ENCODE assay signal across 8 cellular contexts in the genomic region with DNA sequence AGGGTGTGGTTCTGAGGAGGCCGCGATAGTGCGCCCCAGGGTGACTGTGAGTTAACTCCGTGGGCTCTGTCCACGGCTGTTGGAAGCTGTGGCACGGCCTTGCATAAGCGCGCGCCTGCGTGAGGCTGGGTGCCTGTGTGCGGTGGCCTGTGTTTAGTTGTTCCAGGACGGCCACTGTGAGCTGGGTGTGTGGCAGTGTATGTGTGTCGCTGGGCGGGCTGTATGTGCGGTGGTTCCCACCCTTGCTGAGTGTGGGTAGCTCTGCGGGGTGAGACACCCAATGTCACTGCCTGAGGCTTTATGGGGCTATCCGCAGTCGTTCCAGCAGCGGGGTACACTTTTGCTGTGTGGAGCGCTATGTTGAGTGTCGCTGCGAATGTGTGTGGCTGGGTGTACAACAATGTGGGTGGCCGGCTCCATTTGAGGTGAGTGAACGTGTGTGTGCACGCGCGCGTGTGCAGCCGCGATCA. TPM values are rescaled to one million over a fixed set of nuclear protein-coding genes. Genes with fewer than 3 reads are reported as not detected.
DNase-seq lines count a peak whose midpoint lies in the region; ATAC-seq and TF ChIP-seq lines count a peak whose summit lies in the region.

No MANE protein-coding gene starts in this region.

- H2AFZ ChIP-seq in ACC112 (ENCODE audit: low read length, unreplicated experiment) (no peak overlapping the region), neural cell (ENCODE audit: low read depth, low read length) (peak overlapping the region; percentile 45)

- H3K27ac ChIP-seq in ACC112 (ENCODE audit: low read depth, low read length) (peak overlapping the region; percentile 98), neural cell (ENCODE audit: low read length) (peak overlapping the region; percentile 77)

- H3K27ac Mint-ChIP-seq in T-helper 17 cell: peak overlapping the region; percentile 83

- peaks cover 67% of the 10 kb centered on the region for H3K4me1 Mint-ChIP-seq in T-helper 17 cell

- DNase-seq in H4 (ENCODE audit: low spot score): peak; percentile 48
- peak; percentile 31 to 42 (median 34) for DNase-seq in T-helper 17 cell
- peak; percentile 83 to 86 for DNase-seq in erythroblast (lab: John Stamatoyannopoulos, UW)
- no peak for DNase-seq in NCI-H526 (lab: John Stamatoyannopoulos, UW)
- no peak for DNase-seq in D341Med (ENCODE audit: low spot score)

- H3K36me3 Mint-ChIP-seq in T-helper 17 cell (ENCODE audit: low read depth): no peaks in the 10 kb centered on the region

- peaks cover 3% of the 10 kb centered on the region for H3F3A ChIP-seq in neural cell (ENCODE audit: insufficient read depth, low read length, poor library complexity, severe bottlenecking)

- peaks cover 43% of the 10 kb centered on the region for H3K4me1 ChIP-seq in ACC112 (ENCODE audit: control insufficient read depth, insufficient read depth, low read length, unreplicated experiment)

- peak overlapping the region; percentile 97 for H3K4me3 Mint-ChIP-seq in T-helper 17 cell

- H3K36me3 ChIP-seq in ACC112 (ENCODE audit: insufficient read depth, low read length): no peaks in the 10 kb centered on the region
- no peaks in the 10 kb centered on the region for H3K36me3 ChIP-seq in neural cell (ENCODE audit: insufficient read depth, low read length)

- no peak for TF ChIP-seq POLR2A in erythroblast (IDR thresholded peaks at IDR 0.05; ENCODE audit: low read length)

- H3K9ac ChIP-seq in neural cell (ENCODE audit: low read length): peak overlapping the region; percentile 66

- H3K4me3 ChIP-seq in ACC112 (ENCODE audit: low read depth, low read length): peak overlapping the region; percentile 87
- peak overlapping the region; percentile 67 for H3K4me3 ChIP-seq in neural cell (ENCODE audit: low read length)

- H3K4me2 ChIP-seq in neural cell (ENCODE audit: low read length): peak overlapping the region; percentile 35

- peaks cover 25% of the 10 kb centered on the region for H3K79me2 ChIP-seq in ACC112 (ENCODE audit: control insufficient read depth, insufficient read depth, low read length, unreplicated experiment)
- H3K79me2 ChIP-seq in neural cell (replicated peaks; ENCODE audit: insufficient read depth, low read length): peaks cover 25% of the 10 kb centered on the region

- H3K9me3 ChIP-seq in T-helper 17 cell (ENCODE audit: control insufficient read depth, low read length, poor library complexity, severe bottlenecking) (no peaks in the 10 kb centered on the region), neural cell (ENCODE audit: low read length) (no peaks in the 10 kb centered on the region)

- H4K20me1 ChIP-seq in neural cell (ENCODE audit: insufficient read depth): no peaks in the 10 kb centered on the region

- ATAC-seq in T-helper 17 cell: peak; percentile 43
- ATAC-seq in GM18873 (IDR thresholded peaks at IDR 0.05; ENCODE audit: low FRiP score, unreplicated experiment): no peak

- no peak for TF ChIP-seq CTCF in neural cell (IDR thresholded peaks at IDR 0.05; ENCODE audit: poor library complexity, severe bottlenecking)

- TF ChIP-seq EP300 in neural cell (conservative IDR thresholded peaks at IDR 0.05; ENCODE audit: poor library complexity, severe bottlenecking): no peak

- no peaks in the 10 kb centered on the region for H3K27me3 Mint-ChIP-seq in T-helper 17 cell

- H3K27me3 ChIP-seq in ACC112 (ENCODE audit: insufficient read depth, low read length) (no peaks in the 10 kb centered on the region), neural cell (ENCODE audit: insufficient read depth, low read depth, low read length) (no peaks in the 10 kb centered on the region)

- no peak for TF ChIP-seq RAD21 in neural cell (conservative IDR thresholded peaks at IDR 0.05)

- H3K9me2 ChIP-seq in neural cell (ENCODE audit: insufficient read depth, low read length): no peaks in the 10 kb centered on the region

TF ChIP-seq in neural cell, 6 proteins besides CTCF, POLR2A, EP300 and RAD21:
- TF ChIP-seq SMC3 (conservative IDR thresholded peaks at IDR 0.05; ENCODE audit: poor library complexity): no peak
- no peak for TF ChIP-seq POLR2AphosphoS5 (IDR thresholded peaks at IDR 0.05)
- TF ChIP-seq MXI1 (conservative IDR thresholded peaks at IDR 0.05; ENCODE audit: poor library complexity, severe bottlenecking): no peak
- no peak for TF ChIP-seq EZH2 (IDR thresholded peaks at IDR 0.05; ENCODE audit: borderline replicate concordance, insufficient read depth, low read length, poor library complexity, severe bottlenecking)
TF ChIP-seq in neural cell: peak in this region for 0.

RNA-seq across cellular contexts. Expression of gene SSBP4, which starts 0.4 kb away (rescaled TPM):
- total RNA-seq in H4 (2014; rRNA removed; shearing (Covaris generic)): 44.6 and 60.9 TPM in 2 replicates
- 100 to 1,000 TPM; 112 to 113 TPM for total RNA-seq in T-helper 17 cell
- polyA plus RNA-seq in neural cell: 148 and 166 TPM in 2 replicates
- polyA minus RNA-seq in neural cell: 75.0 and 80.3 TPM in 2 replicates

RNA-seq across cellular contexts. Expression of gene ISYNA1, which starts 19.2 kb away (rescaled TPM):
- total RNA-seq in H4 (2014; rRNA removed; shearing (Covaris generic)): 0.33 and 0.45 TPM in 2 replicates
- total RNA-seq in T-helper 17 cell: 10 to 100 TPM; 37.6 to 39.6 TPM
- polyA plus RNA-seq in neural cell: 123 and 164 TPM in 2 replicates
- 47.0 and 53.0 TPM in 2 replicates for polyA minus RNA-seq in neural cell

RNA-seq across cellular contexts. Expression of gene LRRC25, which starts 21.3 kb away (rescaled TPM):
- total RNA-seq in H4 (2014; rRNA removed; shearing (Covaris generic)): 0.06 and 0.35 TPM in 2 replicates
- 1 to 10 TPM in 1 of 2 donors, under 1 TPM in 1; 0.63 to 3.2 TPM for total RNA-seq in T-helper 17 cell
- not detected in 2 replicates for polyA plus RNA-seq in neural cell
- polyA minus RNA-seq in neural cell: not detected in 2 replicates

RNA-seq across cellular contexts. Expression of gene GDF15, which starts 32.8 kb away (rescaled TPM):
- total RNA-seq in H4 (2014; rRNA removed; shearing (Covaris generic)): 376 and 378 TPM in 2 replicates
- under 1 TPM; 0.29 to 0.85 TPM for total RNA-seq in T-helper 17 cell
- 1.6 TPM in 1 of 2 replicates, not detected in the other for polyA plus RNA-seq in neural cell
- not detected in 2 replicates for polyA minus RNA-seq in neural cell

Comparison
In these comparisons a context has a peak if more than half of its experiments do, and no peak if none do; other contexts are left out.
1. DNase-seq: peak in H4 (single experiment), T-helper 17 cell (3 of 3) and erythroblast (2 of 2); none in NCI-H526 (0 of 2) and D341Med (single experiment).
2. RNA of gene ISYNA1, which starts 19.2 kb away (total RNA-seq): 37.6 to 39.6 TPM in T-helper 17 cell; 0.33 to 0.45 TPM in H4; every median in the first group is over 10 times any median in the second.